Comparison of ENCODE assay signal across 23 cellular contexts in genomic region chr11:11076879-11077278, GRCh38.
DNase-seq lines count a peak whose midpoint lies in the region; ATAC-seq and TF ChIP-seq lines count a peak whose summit lies in the region.
"Had no signal": no experiment of that assay in that cellular context is flagged by ENCODE, and none has a peak within 500 bp of the region (broad histone marks: within the 10 kb centered on the region; RNA-seq: fewer than 3 reads in every experiment).

No MANE protein-coding gene starts in this region.

- H3K27ac ChIP-seq in BLaER1 treated with 17β-estradiol and CSF1 and Interleukin-3, amounts not matched to agents 10 nM and 100 nM, result no peak overlapping the region
- H3K27ac ChIP-seq: GM23248, HL-60, SJSA1 had no signal

- TF ChIP-seq CTCF in WTC11 (IDR thresholded peaks at IDR 0.05) (no peak), nephron progenitor cell (IDR thresholded peaks at IDR 0.05) (no peak)

- DNase-seq in NCI-H510A treated with DMSO at 0.1 percent for 48 hours (lab: John Stamatoyannopoulos, UW) (peak; percentile 16), NCI-H510A (lab: John Stamatoyannopoulos, UW) (no peak), WTC11 (ENCODE audit: low spot score) (no peak), nephron progenitor cell (no peak), cerebellum (ENCODE audit: low spot score) (no peak)
- DNase-seq: AML-193, EL, GM23248, HCEC 1CT, NCI-H1092, NCI-H1436 treated with DMSO at 0.1 percent for 48 hours, NCI-H2029, NCI-H2171, NCI-H345, NCI-H526 treated with DMSO at 0.1 percent for 48 hours, OCI-M1 had no signal

- no peak overlapping the region for H3K4me3 Mint-ChIP-seq in WTC11
- H3K4me3 Mint-ChIP-seq in nephron progenitor cell, result no peak overlapping the region

- POLR2A ChIA-PET in WTC11 (lab: Charles Lee), result no interaction called here

- ATAC-seq in WTC11 (no peak), GM18858 (IDR thresholded peaks at IDR 0.05; ENCODE audit: unreplicated experiment) (no peak)
- ATAC-seq: HepG2, K562 had no signal

- peaks cover 0 to 17% (median 3%) of the 10 kb centered on the region in 10 experiments; a peak in 8 of 20 replicates for H3K4me1 ChIP-seq in BLaER1 treated with 17β-estradiol and CSF1 and Interleukin-3, amounts not matched to agents 10 nM and 100 nM
- H3K4me1 ChIP-seq: SJSA1 had no signal

- no peaks in the 10 kb centered on the region for H3K9me3 ChIP-seq in BLaER1 treated with 17β-estradiol and CSF1 and Interleukin-3, amounts not matched to agents 10 nM and 100 nM (replicated peaks in 1 of 11)
- H3K9me3 ChIP-seq: SJSA1 had no signal

- peak overlapping the region in 6 of 11 experiments; percentile 1 to 50 (median 24); a peak in 6 of 22 replicates for H3K4me2 ChIP-seq in BLaER1 treated with 17β-estradiol and CSF1 and Interleukin-3, amounts not matched to agents 10 nM and 100 nM

- H3K36me3 Mint-ChIP-seq in WTC11, result no peaks in the 10 kb centered on the region
- no peaks in the 10 kb centered on the region for H3K36me3 Mint-ChIP-seq in nephron progenitor cell (ENCODE audit: low read depth)
- H3K36me3 Mint-ChIP-seq: CD14-positive monocyte had no signal

- H3K9me3 Mint-ChIP-seq in WTC11, result no peaks in the 10 kb centered on the region
- no peaks in the 10 kb centered on the region for H3K9me3 Mint-ChIP-seq in nephron progenitor cell

- H3K27ac Mint-ChIP-seq in WTC11 (no peak overlapping the region), nephron progenitor cell (peak overlapping the region; percentile 72)
- H3K27ac Mint-ChIP-seq: CD14-positive monocyte had no signal

- H3K4me1 Mint-ChIP-seq in WTC11, result peaks cover 70% of the 10 kb centered on the region
- H3K4me1 Mint-ChIP-seq in nephron progenitor cell, result peaks cover 40% of the 10 kb centered on the region
- H3K4me1 Mint-ChIP-seq: CD14-positive monocyte had no signal

- no peak overlapping the region for H3K9ac ChIP-seq in BLaER1 treated with 17β-estradiol and CSF1 and Interleukin-3, amounts not matched to agents 10 nM and 100 nM
- H3K9ac ChIP-seq: GM23248 had no signal

- H3K27me3 Mint-ChIP-seq in WTC11 (ENCODE audit: low read depth), result peaks cover 11% of the 10 kb centered on the region
- peaks cover 16% of the 10 kb centered on the region for H3K27me3 Mint-ChIP-seq in nephron progenitor cell (ENCODE audit: low read depth, poor library complexity)

- no peaks in the 10 kb centered on the region for H4K20me1 ChIP-seq in BLaER1 treated with 17β-estradiol and CSF1 and Interleukin-3, amounts not matched to agents 10 nM and 100 nM

- H3K27me3 ChIP-seq in BLaER1 treated with 17β-estradiol and CSF1 and Interleukin-3, amounts not matched to agents 10 nM and 100 nM, result no peaks in the 10 kb centered on the region
- H3K27me3 ChIP-seq: SJSA1 had no signal

- no peaks in the 10 kb centered on the region for H3K36me3 ChIP-seq in BLaER1 treated with 17β-estradiol and CSF1 and Interleukin-3, amounts not matched to agents 10 nM and 100 nM
- H3K36me3 ChIP-seq: SJSA1 had no signal

- H3K4me3 ChIP-seq in BLaER1 treated with 17β-estradiol and CSF1 and Interleukin-3, amounts not matched to agents 10 nM and 100 nM, result no peak overlapping the region
- H3K4me3 ChIP-seq: GM23248, K562, SJSA1 had no signal

- CTCF ChIA-PET in WTC11 (lab: Charles Lee), result interaction anchor here (0.7 to 2.0 kb wide), 2 partner anchors 43 to 72 kb away, joined by 4 to 6 read pairs; no protein-coding TSS in a partner anchor

TF ChIP-seq in WTC11, 78 proteins besides CTCF, POLR2A, EP300 and RAD21:
- TF ChIP-seq RORB (CRISPR knock-in tag; IDR thresholded peaks at IDR 0.05), result no peak
- TF ChIP-seq, protein P1, sequence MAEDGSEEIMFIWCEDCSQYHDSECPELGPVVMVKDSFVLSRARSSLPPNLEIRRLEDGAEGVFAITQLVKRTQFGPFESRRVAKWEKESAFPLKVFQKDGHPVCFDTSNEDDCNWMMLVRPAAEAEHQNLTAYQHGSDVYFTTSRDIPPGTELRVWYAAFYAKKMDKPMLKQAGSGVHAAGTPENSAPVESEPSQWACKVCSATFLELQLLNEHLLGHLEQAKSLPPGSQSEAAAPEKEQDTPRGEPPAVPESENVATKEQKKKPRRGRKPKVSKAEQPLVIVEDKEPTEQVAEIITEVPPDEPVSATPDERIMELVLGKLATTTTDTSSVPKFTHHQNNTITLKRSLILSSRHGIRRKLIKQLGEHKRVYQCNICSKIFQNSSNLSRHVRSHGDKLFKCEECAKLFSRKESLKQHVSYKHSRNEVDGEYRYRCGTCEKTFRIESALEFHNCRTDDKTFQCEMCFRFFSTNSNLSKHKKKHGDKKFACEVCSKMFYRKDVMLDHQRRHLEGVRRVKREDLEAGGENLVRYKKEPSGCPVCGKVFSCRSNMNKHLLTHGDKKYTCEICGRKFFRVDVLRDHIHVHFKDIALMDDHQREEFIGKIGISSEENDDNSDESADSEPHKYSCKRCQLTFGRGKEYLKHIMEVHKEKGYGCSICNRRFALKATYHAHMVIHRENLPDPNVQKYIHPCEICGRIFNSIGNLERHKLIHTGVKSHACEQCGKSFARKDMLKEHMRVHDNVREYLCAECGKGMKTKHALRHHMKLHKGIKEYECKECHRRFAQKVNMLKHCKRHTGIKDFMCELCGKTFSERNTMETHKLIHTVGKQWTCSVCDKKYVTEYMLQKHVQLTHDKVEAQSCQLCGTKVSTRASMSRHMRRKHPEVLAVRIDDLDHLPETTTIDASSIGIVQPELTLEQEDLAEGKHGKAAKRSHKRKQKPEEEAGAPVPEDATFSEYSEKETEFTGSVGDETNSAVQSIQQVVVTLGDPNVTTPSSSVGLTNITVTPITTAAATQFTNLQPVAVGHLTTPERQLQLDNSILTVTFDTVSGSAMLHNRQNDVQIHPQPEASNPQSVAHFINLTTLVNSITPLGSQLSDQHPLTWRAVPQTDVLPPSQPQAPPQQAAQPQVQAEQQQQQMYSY (CRISPR knock-in tag; IDR thresholded peaks at IDR 0.05), result peak; percentile 46; the same call in 1 of the 2 replicates
